In genomic region chr17:40219073-40219860, GRCh38 we compare ENCODE assay signal across 1 cellular context.
TF ChIP-seq lines count a peak whose summit lies in the region.

Gene WIPF2 (plus strand): TSS chr17:40219304. CDS start chr17:40256460, 37,156 bp downstream.

TF ChIP-seq in HepG2, 621 proteins besides CTCF, POLR2A, EP300 and RAD21 (continued from another document and continues in another):
- TF ChIP-seq, protein P1, sequence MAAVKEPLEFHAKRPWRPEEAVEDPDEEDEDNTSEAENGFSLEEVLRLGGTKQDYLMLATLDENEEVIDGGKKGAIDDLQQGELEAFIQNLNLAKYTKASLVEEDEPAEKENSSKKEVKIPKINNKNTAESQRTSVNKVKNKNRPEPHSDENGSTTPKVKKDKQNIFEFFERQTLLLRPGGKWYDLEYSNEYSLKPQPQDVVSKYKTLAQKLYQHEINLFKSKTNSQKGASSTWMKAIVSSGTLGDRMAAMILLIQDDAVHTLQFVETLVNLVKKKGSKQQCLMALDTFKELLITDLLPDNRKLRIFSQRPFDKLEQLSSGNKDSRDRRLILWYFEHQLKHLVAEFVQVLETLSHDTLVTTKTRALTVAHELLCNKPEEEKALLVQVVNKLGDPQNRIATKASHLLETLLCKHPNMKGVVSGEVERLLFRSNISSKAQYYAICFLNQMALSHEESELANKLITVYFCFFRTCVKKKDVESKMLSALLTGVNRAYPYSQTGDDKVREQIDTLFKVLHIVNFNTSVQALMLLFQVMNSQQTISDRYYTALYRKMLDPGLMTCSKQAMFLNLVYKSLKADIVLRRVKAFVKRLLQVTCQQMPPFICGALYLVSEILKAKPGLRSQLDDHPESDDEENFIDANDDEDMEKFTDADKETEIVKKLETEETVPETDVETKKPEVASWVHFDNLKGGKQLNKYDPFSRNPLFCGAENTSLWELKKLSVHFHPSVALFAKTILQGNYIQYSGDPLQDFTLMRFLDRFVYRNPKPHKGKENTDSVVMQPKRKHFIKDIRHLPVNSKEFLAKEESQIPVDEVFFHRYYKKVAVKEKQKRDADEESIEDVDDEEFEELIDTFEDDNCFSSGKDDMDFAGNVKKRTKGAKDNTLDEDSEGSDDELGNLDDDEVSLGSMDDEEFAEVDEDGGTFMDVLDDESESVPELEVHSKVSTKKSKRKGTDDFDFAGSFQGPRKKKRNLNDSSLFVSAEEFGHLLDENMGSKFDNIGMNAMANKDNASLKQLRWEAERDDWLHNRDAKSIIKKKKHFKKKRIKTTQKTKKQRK (IDR thresholded peaks at IDR 0.05; ENCODE audit: low read length), result no peak
- TF ChIP-seq, protein P2, sequence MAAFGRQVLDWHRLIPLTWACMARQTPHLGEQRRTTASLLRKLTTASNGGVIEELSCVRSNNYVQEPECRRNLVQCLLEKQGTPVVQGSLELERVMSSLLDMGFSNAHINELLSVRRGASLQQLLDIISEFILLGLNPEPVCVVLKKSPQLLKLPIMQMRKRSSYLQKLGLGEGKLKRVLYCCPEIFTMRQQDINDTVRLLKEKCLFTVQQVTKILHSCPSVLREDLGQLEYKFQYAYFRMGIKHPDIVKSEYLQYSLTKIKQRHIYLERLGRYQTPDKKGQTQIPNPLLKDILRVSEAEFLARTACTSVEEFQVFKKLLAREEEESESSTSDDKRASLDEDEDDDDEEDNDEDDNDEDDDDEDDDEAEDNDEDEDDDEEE (CRISPR knock-in tag; IDR thresholded peaks at IDR 0.05), result 0 out of 2 replicates have a peak, but pooled peaks have one; percentile 47
- TF ChIP-seq, protein P3, sequence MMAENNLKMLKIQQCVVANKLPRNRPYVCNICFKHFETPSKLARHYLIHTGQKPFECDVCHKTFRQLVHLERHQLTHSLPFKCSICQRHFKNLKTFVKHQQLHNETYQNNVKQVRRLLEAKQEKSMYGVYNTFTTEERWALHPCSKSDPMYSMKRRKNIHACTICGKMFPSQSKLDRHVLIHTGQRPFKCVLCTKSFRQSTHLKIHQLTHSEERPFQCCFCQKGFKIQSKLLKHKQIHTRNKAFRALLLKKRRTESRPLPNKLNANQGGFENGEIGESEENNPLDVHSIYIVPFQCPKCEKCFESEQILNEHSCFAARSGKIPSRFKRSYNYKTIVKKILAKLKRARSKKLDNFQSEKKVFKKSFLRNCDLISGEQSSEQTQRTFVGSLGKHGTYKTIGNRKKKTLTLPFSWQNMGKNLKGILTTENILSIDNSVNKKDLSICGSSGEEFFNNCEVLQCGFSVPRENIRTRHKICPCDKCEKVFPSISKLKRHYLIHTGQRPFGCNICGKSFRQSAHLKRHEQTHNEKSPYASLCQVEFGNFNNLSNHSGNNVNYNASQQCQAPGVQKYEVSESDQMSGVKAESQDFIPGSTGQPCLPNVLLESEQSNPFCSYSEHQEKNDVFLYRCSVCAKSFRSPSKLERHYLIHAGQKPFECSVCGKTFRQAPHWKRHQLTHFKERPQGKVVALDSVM (CRISPR knock-in tag; IDR thresholded peaks at IDR 0.05), result 0 out of 2 replicates have a peak, but pooled peaks have one; percentile 4
- TF ChIP-seq JUNB (CRISPR knock-in tag; IDR thresholded peaks at IDR 0.05; ENCODE audit: borderline replicate concordance), result no peak
- TF ChIP-seq MAFK (conservative IDR thresholded peaks at IDR 0.05 in 1 of 2, IDR thresholded peaks at IDR 0.05 in 1 of 2; ENCODE audit: low read length in 2 of 2), result peak in 1 of 2 experiments; percentile 46; a peak in 1 of 4 replicates
- peak; percentile 100 for TF ChIP-seq ELF1 (CRISPR knock-in tag; IDR thresholded peaks at IDR 0.05)
- TF ChIP-seq, protein P4, sequence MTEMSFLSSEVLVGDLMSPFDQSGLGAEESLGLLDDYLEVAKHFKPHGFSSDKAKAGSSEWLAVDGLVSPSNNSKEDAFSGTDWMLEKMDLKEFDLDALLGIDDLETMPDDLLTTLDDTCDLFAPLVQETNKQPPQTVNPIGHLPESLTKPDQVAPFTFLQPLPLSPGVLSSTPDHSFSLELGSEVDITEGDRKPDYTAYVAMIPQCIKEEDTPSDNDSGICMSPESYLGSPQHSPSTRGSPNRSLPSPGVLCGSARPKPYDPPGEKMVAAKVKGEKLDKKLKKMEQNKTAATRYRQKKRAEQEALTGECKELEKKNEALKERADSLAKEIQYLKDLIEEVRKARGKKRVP (CRISPR knock-in tag; IDR thresholded peaks at IDR 0.05), result peak in 1 of 2 experiments; percentile 41; a peak in 1 of 4 replicates
- TF ChIP-seq GTF2F1 (IDR thresholded peaks at IDR 0.05; ENCODE audit: low read length), result no peak
- TF ChIP-seq GABPB1 (CRISPR knock-in tag; IDR thresholded peaks at IDR 0.05), result peak; percentile 94
- TF ChIP-seq KDM3A (CRISPR knock-in tag; IDR thresholded peaks at IDR 0.05; ENCODE audit: low read depth), result peak; percentile 53; the same call in 1 of the 2 replicates
- TF ChIP-seq, protein P5, sequence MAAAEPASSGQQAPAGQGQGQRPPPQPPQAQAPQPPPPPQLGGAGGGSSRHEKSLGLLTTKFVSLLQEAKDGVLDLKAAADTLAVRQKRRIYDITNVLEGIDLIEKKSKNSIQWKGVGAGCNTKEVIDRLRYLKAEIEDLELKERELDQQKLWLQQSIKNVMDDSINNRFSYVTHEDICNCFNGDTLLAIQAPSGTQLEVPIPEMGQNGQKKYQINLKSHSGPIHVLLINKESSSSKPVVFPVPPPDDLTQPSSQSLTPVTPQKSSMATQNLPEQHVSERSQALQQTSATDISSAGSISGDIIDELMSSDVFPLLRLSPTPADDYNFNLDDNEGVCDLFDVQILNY (CRISPR knock-in tag; conservative IDR thresholded peaks at IDR 0.05), result 0 out of 2 replicates have a peak, but pooled peaks have one; percentile 17
- TF ChIP-seq ZSCAN12 (CRISPR knock-in tag; IDR thresholded peaks at IDR 0.05), result no peak
- TF ChIP-seq SCMH1 (CRISPR knock-in tag; IDR thresholded peaks at IDR 0.05; ENCODE audit: borderline replicate concordance), result no peak
- TF ChIP-seq SMAD9 (CRISPR knock-in tag; IDR thresholded peaks at IDR 0.05), result no peak
- TF ChIP-seq, protein P6, sequence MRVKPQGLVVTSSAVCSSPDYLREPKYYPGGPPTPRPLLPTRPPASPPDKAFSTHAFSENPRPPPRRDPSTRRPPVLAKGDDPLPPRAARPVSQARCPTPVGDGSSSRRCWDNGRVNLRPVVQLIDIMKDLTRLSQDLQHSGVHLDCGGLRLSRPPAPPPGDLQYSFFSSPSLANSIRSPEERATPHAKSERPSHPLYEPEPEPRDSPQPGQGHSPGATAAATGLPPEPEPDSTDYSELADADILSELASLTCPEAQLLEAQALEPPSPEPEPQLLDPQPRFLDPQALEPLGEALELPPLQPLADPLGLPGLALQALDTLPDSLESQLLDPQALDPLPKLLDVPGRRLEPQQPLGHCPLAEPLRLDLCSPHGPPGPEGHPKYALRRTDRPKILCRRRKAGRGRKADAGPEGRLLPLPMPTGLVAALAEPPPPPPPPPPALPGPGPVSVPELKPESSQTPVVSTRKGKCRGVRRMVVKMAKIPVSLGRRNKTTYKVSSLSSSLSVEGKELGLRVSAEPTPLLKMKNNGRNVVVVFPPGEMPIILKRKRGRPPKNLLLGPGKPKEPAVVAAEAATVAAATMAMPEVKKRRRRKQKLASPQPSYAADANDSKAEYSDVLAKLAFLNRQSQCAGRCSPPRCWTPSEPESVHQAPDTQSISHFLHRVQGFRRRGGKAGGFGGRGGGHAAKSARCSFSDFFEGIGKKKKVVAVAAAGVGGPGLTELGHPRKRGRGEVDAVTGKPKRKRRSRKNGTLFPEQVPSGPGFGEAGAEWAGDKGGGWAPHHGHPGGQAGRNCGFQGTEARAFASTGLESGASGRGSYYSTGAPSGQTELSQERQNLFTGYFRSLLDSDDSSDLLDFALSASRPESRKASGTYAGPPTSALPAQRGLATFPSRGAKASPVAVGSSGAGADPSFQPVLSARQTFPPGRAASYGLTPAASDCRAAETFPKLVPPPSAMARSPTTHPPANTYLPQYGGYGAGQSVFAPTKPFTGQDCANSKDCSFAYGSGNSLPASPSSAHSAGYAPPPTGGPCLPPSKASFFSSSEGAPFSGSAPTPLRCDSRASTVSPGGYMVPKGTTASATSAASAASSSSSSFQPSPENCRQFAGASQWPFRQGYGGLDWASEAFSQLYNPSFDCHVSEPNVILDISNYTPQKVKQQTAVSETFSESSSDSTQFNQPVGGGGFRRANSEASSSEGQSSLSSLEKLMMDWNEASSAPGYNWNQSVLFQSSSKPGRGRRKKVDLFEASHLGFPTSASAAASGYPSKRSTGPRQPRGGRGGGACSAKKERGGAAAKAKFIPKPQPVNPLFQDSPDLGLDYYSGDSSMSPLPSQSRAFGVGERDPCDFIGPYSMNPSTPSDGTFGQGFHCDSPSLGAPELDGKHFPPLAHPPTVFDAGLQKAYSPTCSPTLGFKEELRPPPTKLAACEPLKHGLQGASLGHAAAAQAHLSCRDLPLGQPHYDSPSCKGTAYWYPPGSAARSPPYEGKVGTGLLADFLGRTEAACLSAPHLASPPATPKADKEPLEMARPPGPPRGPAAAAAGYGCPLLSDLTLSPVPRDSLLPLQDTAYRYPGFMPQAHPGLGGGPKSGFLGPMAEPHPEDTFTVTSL (CRISPR knock-in tag; IDR thresholded peaks at IDR 0.05; ENCODE audit: borderline replicate concordance), result no peak
- TF ChIP-seq SP5 (CRISPR knock-in tag; IDR thresholded peaks at IDR 0.05; ENCODE audit: borderline replicate concordance, low read depth), result no peak; the same call in 1 of the 2 replicates
- TF ChIP-seq ZNF496 (CRISPR knock-in tag; IDR thresholded peaks at IDR 0.05; ENCODE audit: insufficient replicate concordance), result no peak
- TF ChIP-seq ZNF30 (CRISPR knock-in tag; IDR thresholded peaks at IDR 0.05), result no peak
- no peak for TF ChIP-seq WIZ (CRISPR knock-in tag; IDR thresholded peaks at IDR 0.05)
- no peak for TF ChIP-seq IKZF4 (CRISPR knock-in tag; IDR thresholded peaks at IDR 0.05; ENCODE audit: borderline replicate concordance, low read depth, not compliant biosample characterization)
- no peak for TF ChIP-seq HOMEZ (CRISPR knock-in tag; IDR thresholded peaks at IDR 0.05; ENCODE audit: low read depth)
- TF ChIP-seq ZBTB21 (CRISPR knock-in tag; IDR thresholded peaks at IDR 0.05), result no peak; the same call in 1 of the 2 replicates
- 0 out of 2 replicates have a peak, but pooled peaks have one; percentile 24 for TF ChIP-seq SIX4 (CRISPR knock-in tag; IDR thresholded peaks at IDR 0.05)
- no peak for TF ChIP-seq NFIC (IDR thresholded peaks at IDR 0.05; ENCODE audit: low read length)
- TF ChIP-seq, protein P7, sequence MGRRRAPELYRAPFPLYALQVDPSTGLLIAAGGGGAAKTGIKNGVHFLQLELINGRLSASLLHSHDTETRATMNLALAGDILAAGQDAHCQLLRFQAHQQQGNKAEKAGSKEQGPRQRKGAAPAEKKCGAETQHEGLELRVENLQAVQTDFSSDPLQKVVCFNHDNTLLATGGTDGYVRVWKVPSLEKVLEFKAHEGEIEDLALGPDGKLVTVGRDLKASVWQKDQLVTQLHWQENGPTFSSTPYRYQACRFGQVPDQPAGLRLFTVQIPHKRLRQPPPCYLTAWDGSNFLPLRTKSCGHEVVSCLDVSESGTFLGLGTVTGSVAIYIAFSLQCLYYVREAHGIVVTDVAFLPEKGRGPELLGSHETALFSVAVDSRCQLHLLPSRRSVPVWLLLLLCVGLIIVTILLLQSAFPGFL (CRISPR knock-in tag; IDR thresholded peaks at IDR 0.05), result no peak
- TF ChIP-seq SRY (CRISPR knock-in tag; IDR thresholded peaks at IDR 0.05), result no peak
- no peak for TF ChIP-seq NFE2 (CRISPR knock-in tag; IDR thresholded peaks at IDR 0.05)
- TF ChIP-seq ZNF749 (CRISPR knock-in tag; IDR thresholded peaks at IDR 0.05; ENCODE audit: borderline replicate concordance), result no peak
- TF ChIP-seq SOX5 (CRISPR knock-in tag; IDR thresholded peaks at IDR 0.05; ENCODE audit: borderline replicate concordance), result no peak
- TF ChIP-seq REPIN1 (CRISPR knock-in tag; IDR thresholded peaks at IDR 0.05; ENCODE audit: borderline replicate concordance, low read depth), result peak; percentile 58; the same call in 1 of the 2 replicates
- no peak for TF ChIP-seq KLF9 (CRISPR knock-in tag; IDR thresholded peaks at IDR 0.05; ENCODE audit: low read depth)
- TF ChIP-seq NCOA1 (CRISPR knock-in tag; IDR thresholded peaks at IDR 0.05), result peak; percentile 82; the same call in 1 of the 2 replicates
- TF ChIP-seq ZNF678 (CRISPR knock-in tag; IDR thresholded peaks at IDR 0.05), result no peak
- TF ChIP-seq HIVEP1 (CRISPR knock-in tag; IDR thresholded peaks at IDR 0.05), result peak; percentile 44; the same call in 1 of the 2 replicates
- peak; percentile 34 for TF ChIP-seq MED8 (CRISPR knock-in tag; IDR thresholded peaks at IDR 0.05; ENCODE audit: insufficient replicate concordance)
- TF ChIP-seq, protein P8, sequence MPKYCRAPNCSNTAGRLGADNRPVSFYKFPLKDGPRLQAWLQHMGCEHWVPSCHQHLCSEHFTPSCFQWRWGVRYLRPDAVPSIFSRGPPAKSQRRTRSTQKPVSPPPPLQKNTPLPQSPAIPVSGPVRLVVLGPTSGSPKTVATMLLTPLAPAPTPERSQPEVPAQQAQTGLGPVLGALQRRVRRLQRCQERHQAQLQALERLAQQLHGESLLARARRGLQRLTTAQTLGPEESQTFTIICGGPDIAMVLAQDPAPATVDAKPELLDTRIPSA (CRISPR knock-in tag; IDR thresholded peaks at IDR 0.05; ENCODE audit: borderline replicate concordance), result no peak
